Comparison of ENCODE assay signal across 20 cellular contexts in the genomic region with DNA sequence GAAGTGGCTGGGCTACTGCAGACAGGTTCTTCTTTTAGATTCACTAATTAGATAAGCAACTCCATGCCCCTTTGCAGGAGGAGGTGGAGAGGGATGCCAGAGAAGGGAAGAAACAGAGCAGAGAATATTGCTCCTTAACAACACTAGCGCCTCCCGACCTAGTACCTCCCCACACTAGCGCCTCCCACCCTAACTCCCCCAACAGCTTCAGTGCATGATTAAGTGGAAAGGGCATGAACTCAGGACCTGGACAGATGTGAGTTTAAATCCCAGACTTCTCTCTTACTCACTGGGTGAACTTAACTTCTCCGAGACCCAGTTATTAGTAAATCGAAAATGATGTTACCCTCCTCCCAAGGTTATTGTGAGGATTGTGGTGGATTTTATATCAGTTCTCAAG. TPM values are rescaled to one million over a fixed set of nuclear protein-coding genes. Genes with fewer than 3 reads are reported as not detected.
DNase-seq lines count a peak whose midpoint lies in the region; ATAC-seq and TF ChIP-seq lines count a peak whose summit lies in the region.
"Had no signal": no experiment of that assay in that cellular context is flagged by ENCODE, and none has a peak within 500 bp of the region (broad histone marks: within the 10 kb centered on the region; RNA-seq: fewer than 3 reads in every experiment).

No MANE protein-coding gene starts in this region.

- H3K9ac ChIP-seq in subcutaneous abdominal adipose tissue (ENCODE audit: low read length in 5 of 5) = no peak overlapping the region

- peak overlapping the region; percentile 78 for H3K27ac ChIP-seq in subcutaneous abdominal adipose tissue (ENCODE audit: low read depth, low read length)
- no peak overlapping the region for H3K27ac ChIP-seq in body of pancreas
- H3K27ac ChIP-seq: PC-9 had no signal

- ATAC-seq in WTC11 (peak; percentile 41), body of pancreas (no peak), T-helper 17 cell (no peak)

- peaks cover 0 to 42% (median 26%) of the 10 kb centered on the region in 5 donors for H3K4me1 ChIP-seq in subcutaneous abdominal adipose tissue (ENCODE audit: control insufficient read depth in 5 of 5, insufficient read depth in 5 of 5, low read length in 5 of 5)
- H3K4me1 ChIP-seq in body of pancreas = peaks cover 7% of the 10 kb centered on the region

- H3K36me3 Mint-ChIP-seq in CD14-positive monocyte = peaks cover 75 to 93% of the 10 kb centered on the region in 2 donors
- H3K36me3 Mint-ChIP-seq in WTC11 = no peaks in the 10 kb centered on the region; the same call in 1 of the 2 replicates
- peaks cover 3% of the 10 kb centered on the region for H3K36me3 Mint-ChIP-seq in T-helper 17 cell (ENCODE audit: low read depth)

- H3K27ac Mint-ChIP-seq in CD14-positive monocyte (peak overlapping the region in 6 of 7 donors; percentile 8 to 87 (median 39)), WTC11 (no peak overlapping the region), T-helper 17 cell (no peak overlapping the region)
- H3K27ac Mint-ChIP-seq: CD4-positive, alpha-beta T cell had no signal

- TF ChIP-seq CTCF in CD14-positive monocyte (IDR thresholded peaks at IDR 0.05) = no peak
- no peak for TF ChIP-seq CTCF in WTC11 (IDR thresholded peaks at IDR 0.05)
- no peak for TF ChIP-seq CTCF in body of pancreas (IDR thresholded peaks at IDR 0.05)

- intact Hi-C loops in CD14-positive monocyte (cut with micrococcal nuclease) (loop anchor here in 1 of 2 donors (2.0 kb wide), 1 partner anchor 13 kb away; no protein-coding TSS in a partner anchor), body of pancreas (cut with DNase I) (no loop called here)

- no peak for TF ChIP-seq POLR2A in body of pancreas (IDR thresholded peaks at IDR 0.05)

- no peaks in the 10 kb centered on the region for H3K27me3 ChIP-seq in subcutaneous abdominal adipose tissue (ENCODE audit: control insufficient read depth in 5 of 5, insufficient read depth in 4 of 5, low read length in 5 of 5)
- no peaks in the 10 kb centered on the region for H3K27me3 ChIP-seq in body of pancreas

- H3K4me3 ChIP-seq in subcutaneous abdominal adipose tissue (ENCODE audit: low read depth in 1 of 5, low read length in 5 of 5) (no peak overlapping the region), body of pancreas (no peak overlapping the region)
- H3K4me3 ChIP-seq: PC-9 had no signal

- POLR2A ChIA-PET in WTC11 (lab: Charles Lee) = no interaction called here

- no peaks in the 10 kb centered on the region for H3K9me3 ChIP-seq in subcutaneous abdominal adipose tissue (ENCODE audit: control insufficient read depth in 5 of 5, low read length in 5 of 5)
- H3K9me3 ChIP-seq in body of pancreas = no peaks in the 10 kb centered on the region
- no peaks in the 10 kb centered on the region for H3K9me3 ChIP-seq in T-helper 17 cell (ENCODE audit: control insufficient read depth, low read length, poor library complexity, severe bottlenecking)

- H3K27me3 Mint-ChIP-seq in CD14-positive monocyte (ENCODE audit: low read depth in 3 of 3) (no peaks in the 10 kb centered on the region), WTC11 (ENCODE audit: low read depth) (no peaks in the 10 kb centered on the region; the same call in 1 of the 2 replicates), T-helper 17 cell (no peaks in the 10 kb centered on the region)
- H3K27me3 Mint-ChIP-seq: CD4-positive, alpha-beta T cell had no signal

- H3K36me3 ChIP-seq in subcutaneous abdominal adipose tissue (ENCODE audit: control insufficient read depth in 5 of 5, insufficient read depth in 5 of 5, low read length in 5 of 5) (peaks cover 3 to 14% (median 9%) of the 10 kb centered on the region in 5 donors), body of pancreas (replicated peaks in 1 of 2; ENCODE audit: insufficient read depth in 1 of 2, low read depth in 2 of 2) (no peaks in the 10 kb centered on the region)

- H3K9me3 Mint-ChIP-seq in CD14-positive monocyte = peaks cover 0 to 3% (median 2%) of the 10 kb centered on the region in 7 donors
- H3K9me3 Mint-ChIP-seq in WTC11 = peaks cover 11% of the 10 kb centered on the region
- H3K9me3 Mint-ChIP-seq: CD4-positive, alpha-beta T cell had no signal

- CTCF ChIA-PET in WTC11 (lab: Charles Lee) = no interaction called here

- DNase-seq in CD14-positive monocyte (ENCODE audit: low spot score) (no peak), WTC11 (ENCODE audit: low spot score) (no peak), left kidney (ENCODE audit: low read depth, low spot score) (peak; percentile 47), NCI-H187 (lab: John Stamatoyannopoulos, UW) (no peak), body of pancreas (no peak), T-helper 17 cell (no peak)
- DNase-seq: CD4-positive, alpha-beta T cell; COR-L47; DMS 273 treated with DMSO at 0.1 percent for 48 hours; DMS79 treated with DMSO at 0.1 percent for 48 hours; HCEC 1CT; MM.1S; NCI-H1092; NCI-H1436; NCI-H1930; NCI-H69; PC-9; RPMI8226; SHP77 treated with DMSO at 0.1 percent for 48 hours had no signal

- WGBS in body of pancreas, 2 donors = 81 to 87% methylated on average over 5 of the region's 5 CpGs

- H3K4me3 Mint-ChIP-seq in CD14-positive monocyte = no peak overlapping the region
- no peak overlapping the region for H3K4me3 Mint-ChIP-seq in WTC11
- H3K4me3 Mint-ChIP-seq in T-helper 17 cell = no peak overlapping the region
- H3K4me3 Mint-ChIP-seq: CD4-positive, alpha-beta T cell had no signal

- H3K4me1 Mint-ChIP-seq in CD14-positive monocyte = peaks cover 84% of the 10 kb centered on the region
- no peaks in the 10 kb centered on the region for H3K4me1 Mint-ChIP-seq in WTC11
- peaks cover 16% of the 10 kb centered on the region for H3K4me1 Mint-ChIP-seq in T-helper 17 cell

TF ChIP-seq in WTC11, 78 proteins besides CTCF, POLR2A, EP300 and RAD21 (continues in another document):
- TF ChIP-seq, protein P1, sequence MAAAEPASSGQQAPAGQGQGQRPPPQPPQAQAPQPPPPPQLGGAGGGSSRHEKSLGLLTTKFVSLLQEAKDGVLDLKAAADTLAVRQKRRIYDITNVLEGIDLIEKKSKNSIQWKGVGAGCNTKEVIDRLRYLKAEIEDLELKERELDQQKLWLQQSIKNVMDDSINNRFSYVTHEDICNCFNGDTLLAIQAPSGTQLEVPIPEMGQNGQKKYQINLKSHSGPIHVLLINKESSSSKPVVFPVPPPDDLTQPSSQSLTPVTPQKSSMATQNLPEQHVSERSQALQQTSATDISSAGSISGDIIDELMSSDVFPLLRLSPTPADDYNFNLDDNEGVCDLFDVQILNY (CRISPR knock-in tag; IDR thresholded peaks at IDR 0.05) = no peak
- TF ChIP-seq ZNF416 (CRISPR knock-in tag; IDR thresholded peaks at IDR 0.05) = no peak
- no peak for TF ChIP-seq ZNF317 (CRISPR knock-in tag; IDR thresholded peaks at IDR 0.05; ENCODE audit: borderline replicate concordance, low read depth)
- TF ChIP-seq, protein P2, sequence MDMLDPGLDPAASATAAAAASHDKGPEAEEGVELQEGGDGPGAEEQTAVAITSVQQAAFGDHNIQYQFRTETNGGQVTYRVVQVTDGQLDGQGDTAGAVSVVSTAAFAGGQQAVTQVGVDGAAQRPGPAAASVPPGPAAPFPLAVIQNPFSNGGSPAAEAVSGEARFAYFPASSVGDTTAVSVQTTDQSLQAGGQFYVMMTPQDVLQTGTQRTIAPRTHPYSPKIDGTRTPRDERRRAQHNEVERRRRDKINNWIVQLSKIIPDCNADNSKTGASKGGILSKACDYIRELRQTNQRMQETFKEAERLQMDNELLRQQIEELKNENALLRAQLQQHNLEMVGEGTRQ (CRISPR knock-in tag; IDR thresholded peaks at IDR 0.05) = no peak
- TF ChIP-seq, protein P3, sequence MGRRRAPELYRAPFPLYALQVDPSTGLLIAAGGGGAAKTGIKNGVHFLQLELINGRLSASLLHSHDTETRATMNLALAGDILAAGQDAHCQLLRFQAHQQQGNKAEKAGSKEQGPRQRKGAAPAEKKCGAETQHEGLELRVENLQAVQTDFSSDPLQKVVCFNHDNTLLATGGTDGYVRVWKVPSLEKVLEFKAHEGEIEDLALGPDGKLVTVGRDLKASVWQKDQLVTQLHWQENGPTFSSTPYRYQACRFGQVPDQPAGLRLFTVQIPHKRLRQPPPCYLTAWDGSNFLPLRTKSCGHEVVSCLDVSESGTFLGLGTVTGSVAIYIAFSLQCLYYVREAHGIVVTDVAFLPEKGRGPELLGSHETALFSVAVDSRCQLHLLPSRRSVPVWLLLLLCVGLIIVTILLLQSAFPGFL (CRISPR knock-in tag; IDR thresholded peaks at IDR 0.05; ENCODE audit: borderline replicate concordance) = no peak
- no peak for TF ChIP-seq NR1H2 (CRISPR knock-in tag; IDR thresholded peaks at IDR 0.05)
- no peak for TF ChIP-seq TCF7 (CRISPR knock-in tag; IDR thresholded peaks at IDR 0.05; ENCODE audit: low read depth)
- no peak for TF ChIP-seq MYBL2 (CRISPR knock-in tag; IDR thresholded peaks at IDR 0.05)
- no peak for TF ChIP-seq RELA (CRISPR knock-in tag; IDR thresholded peaks at IDR 0.05; ENCODE audit: borderline replicate concordance)
- no peak for TF ChIP-seq ELF4 (CRISPR knock-in tag; IDR thresholded peaks at IDR 0.05; ENCODE audit: low read depth)

RNA-seq across cellular contexts. Expression of a gene that starts 25.7 kb away (rescaled TPM):
- polyA plus RNA-seq in CD14-positive monocyte = 100 to 1,000 TPM; 276 to 372 TPM
- 0.17 to 0.30 TPM (median 0.27 TPM) in 3 replicates for total RNA-seq in WTC11 (2021)
- 1 to 10 TPM; 4.4 to 7.6 TPM for total RNA-seq in body of pancreas
- total RNA-seq in T-helper 17 cell = 10 to 100 TPM; 16.1 to 26.7 TPM

Comparison
In these comparisons a context has a peak if more than half of its experiments do, and no peak if none do; other contexts are left out.
1. H3K27ac Mint-ChIP-seq: peak in CD14-positive monocyte (6 of 7); none in WTC11 (single experiment) and T-helper 17 cell (single experiment).